Comparison of ENCODE assay signal across 1 cellular context in genomic region chr6:117555262-117555849, GRCh38.
TF ChIP-seq lines count a peak whose summit lies in the region.

No MANE protein-coding gene starts in this region.

TF ChIP-seq in IMR-90, 13 proteins besides CTCF, POLR2A, EP300 and RAD21:
- TF ChIP-seq MXI1 (IDR thresholded peaks at IDR 0.05; ENCODE audit: borderline replicate concordance, low read depth, low read length) (no peak), MAZ (IDR thresholded peaks at IDR 0.05; ENCODE audit: borderline replicate concordance, low read depth, low read length) (no peak), RCOR1 (IDR thresholded peaks at IDR 0.05; ENCODE audit: insufficient replicate concordance, low read length) (no peak), BHLHE40 (IDR thresholded peaks at IDR 0.05; ENCODE audit: low read depth, low read length) (no peak), CEBPB (IDR thresholded peaks at IDR 0.05; ENCODE audit: low read depth, low read length) (no peak), CHD1 (IDR thresholded peaks at IDR 0.05; ENCODE audit: low read depth, low read length) (no peak), NFE2L2 (IDR thresholded peaks at IDR 0.05; ENCODE audit: low read depth, low read length) (no peak), USF2 (IDR thresholded peaks at IDR 0.05; ENCODE audit: low read depth, low read length) (no peak), FOS (IDR thresholded peaks at IDR 0.05; ENCODE audit: low read depth, low read length) (no peak), SMC3 (IDR thresholded peaks at IDR 0.05; ENCODE audit: low read depth, low read length) (no peak), RFX5 (IDR thresholded peaks at IDR 0.05; ENCODE audit: low read depth, low read length) (no peak), MAFK (IDR thresholded peaks at IDR 0.05; ENCODE audit: low read depth, low read length) (no peak)
- TF ChIP-seq, protein P1, sequence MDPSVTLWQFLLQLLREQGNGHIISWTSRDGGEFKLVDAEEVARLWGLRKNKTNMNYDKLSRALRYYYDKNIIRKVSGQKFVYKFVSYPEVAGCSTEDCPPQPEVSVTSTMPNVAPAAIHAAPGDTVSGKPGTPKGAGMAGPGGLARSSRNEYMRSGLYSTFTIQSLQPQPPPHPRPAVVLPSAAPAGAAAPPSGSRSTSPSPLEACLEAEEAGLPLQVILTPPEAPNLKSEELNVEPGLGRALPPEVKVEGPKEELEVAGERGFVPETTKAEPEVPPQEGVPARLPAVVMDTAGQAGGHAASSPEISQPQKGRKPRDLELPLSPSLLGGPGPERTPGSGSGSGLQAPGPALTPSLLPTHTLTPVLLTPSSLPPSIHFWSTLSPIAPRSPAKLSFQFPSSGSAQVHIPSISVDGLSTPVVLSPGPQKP (IDR thresholded peaks at IDR 0.05; ENCODE audit: borderline replicate concordance, low read depth, low read length) = no peak
